1 cellular context compared by ENCODE assay signal in genomic region chr5:172770675-172771438, GRCh38.
TF ChIP-seq lines count a peak whose summit lies in the region.

Gene DUSP1, minus strand, starts transcription at chr5:172771195. Its CDS starts 243 bp downstream, at chr5:172770952.

TF ChIP-seq in HepG2, 621 proteins besides CTCF, POLR2A, EP300 and RAD21 (continued from another document and continues in another):
- TF ChIP-seq ZNF276 (CRISPR knock-in tag; IDR thresholded peaks at IDR 0.05; ENCODE audit: low read depth) (peak; percentile 76; the same call in 1 of the 2 replicates), AKAP8 (CRISPR knock-in tag; IDR thresholded peaks at IDR 0.05) (no peak), CEBPZ (IDR thresholded peaks at IDR 0.05; ENCODE audit: low read length) (no peak), FOXA3 (CRISPR knock-in tag; IDR thresholded peaks at IDR 0.05) (peak; percentile 61), CBX5 (CRISPR knock-in tag; IDR thresholded peaks at IDR 0.05; ENCODE audit: borderline replicate concordance) (0 out of 2 replicates have a peak, but pooled peaks have one; percentile 25), ZNF121 (CRISPR knock-in tag; IDR thresholded peaks at IDR 0.05) (no peak; the same call in 1 of the 2 replicates), ZNF101 (CRISPR knock-in tag; IDR thresholded peaks at IDR 0.05; ENCODE audit: borderline replicate concordance, low read depth) (no peak), ZC3H13 (CRISPR knock-in tag; IDR thresholded peaks at IDR 0.05) (peak; percentile 95), ZNF205 (CRISPR knock-in tag; IDR thresholded peaks at IDR 0.05) (no peak), SALL1 (CRISPR knock-in tag; IDR thresholded peaks at IDR 0.05) (peak; percentile 83), HDAC1 (CRISPR knock-in tag; IDR thresholded peaks at IDR 0.05) (peak; percentile 90), ZNF275 (CRISPR knock-in tag; IDR thresholded peaks at IDR 0.05; ENCODE audit: borderline replicate concordance) (peak; percentile 65; the same call in 1 of the 2 replicates), NFYB (CRISPR knock-in tag; IDR thresholded peaks at IDR 0.05) (peak; percentile 39; the same call in 1 of the 2 replicates), NPAS2 (CRISPR knock-in tag; IDR thresholded peaks at IDR 0.05; ENCODE audit: borderline replicate concordance) (no peak), HOXA5 (CRISPR knock-in tag; IDR thresholded peaks at IDR 0.05) (peak; percentile 85), ZNF639 (CRISPR knock-in tag; conservative IDR thresholded peaks at IDR 0.05) (0 out of 2 replicates have a peak, but pooled peaks have one; percentile 49), ZNF646 (CRISPR knock-in tag; IDR thresholded peaks at IDR 0.05) (no peak), ATF7-NPFF (CRISPR knock-in tag; IDR thresholded peaks at IDR 0.05; ENCODE audit: low read depth) (peak; percentile 53), ZNF10 (CRISPR knock-in tag; IDR thresholded peaks at IDR 0.05; ENCODE audit: borderline replicate concordance, low read depth) (no peak), BHLHE40 (IDR thresholded peaks at IDR 0.05; ENCODE audit: low read length) (peak; percentile 88), KDM3A (CRISPR knock-in tag; IDR thresholded peaks at IDR 0.05; ENCODE audit: low read depth) (peak; percentile 74; the same call in 1 of the 2 replicates), RARG (CRISPR knock-in tag; IDR thresholded peaks at IDR 0.05; ENCODE audit: low read depth) (no peak), HNRNPH1 (optimal IDR thresholded peaks at IDR 0.05; ENCODE audit: low read depth, low read length) (peak; percentile 77), TAF1 (CRISPR knock-in tag; IDR thresholded peaks at IDR 0.05) (peak; percentile 96), ZNF619 (CRISPR knock-in tag; IDR thresholded peaks at IDR 0.05) (no peak; the same call in 1 of the 2 replicates), LCORL (IDR thresholded peaks at IDR 0.05) (no peak), LCORL (CRISPR knock-in tag; IDR thresholded peaks at IDR 0.05) (peak; percentile 79), ZNF263 (CRISPR knock-in tag; IDR thresholded peaks at IDR 0.05) (no peak), NR2F1 (CRISPR knock-in tag; IDR thresholded peaks at IDR 0.05) (peak in 1 of 2 experiments; percentile 47; a peak in 1 of 4 replicates), HOXA3 (CRISPR knock-in tag; IDR thresholded peaks at IDR 0.05) (peak; percentile 97), RXRB (CRISPR knock-in tag; IDR thresholded peaks at IDR 0.05; ENCODE audit: borderline replicate concordance) (peak; percentile 26; the same call in 1 of the 2 replicates), SP5 (CRISPR knock-in tag; IDR thresholded peaks at IDR 0.05; ENCODE audit: borderline replicate concordance, low read depth) (peak; percentile 67), ZNF230 (CRISPR knock-in tag; IDR thresholded peaks at IDR 0.05) (peak; percentile 92), STAG1 (CRISPR knock-in tag; IDR thresholded peaks at IDR 0.05) (peak; percentile 77), RXRA (CRISPR knock-in tag; IDR thresholded peaks at IDR 0.05) (peak; percentile 47; the same call in 1 of the 2 replicates), SIX1 (CRISPR knock-in tag; IDR thresholded peaks at IDR 0.05; ENCODE audit: borderline replicate concordance) (no peak), YEATS2 (CRISPR knock-in tag; IDR thresholded peaks at IDR 0.05; ENCODE audit: borderline replicate concordance) (peak; percentile 65; the same call in 1 of the 2 replicates), ZNF235 (CRISPR knock-in tag; IDR thresholded peaks at IDR 0.05; ENCODE audit: borderline replicate concordance) (peak; percentile 19; the same call in 1 of the 2 replicates), E2F5 (CRISPR knock-in tag; conservative IDR thresholded peaks at IDR 0.05) (0 out of 2 replicates have a peak, but pooled peaks have one; percentile 17), ZNF280B (CRISPR knock-in tag; IDR thresholded peaks at IDR 0.05; ENCODE audit: borderline replicate concordance) (0 out of 2 replicates have a peak, but pooled peaks have one; percentile 28), ZNF614 (CRISPR knock-in tag; IDR thresholded peaks at IDR 0.05; ENCODE audit: borderline replicate concordance) (0 out of 2 replicates have a peak, but pooled peaks have one; percentile 47), ZSCAN25 (CRISPR knock-in tag; IDR thresholded peaks at IDR 0.05) (0 out of 2 replicates have a peak, but pooled peaks have one; percentile 9), ZFP36L1 (CRISPR knock-in tag; IDR thresholded peaks at IDR 0.05) (no peak), FOXK1 (CRISPR knock-in tag; IDR thresholded peaks at IDR 0.05; ENCODE audit: borderline replicate concordance, low read depth) (peak; percentile 82), MIER3 (CRISPR knock-in tag; IDR thresholded peaks at IDR 0.05; ENCODE audit: borderline replicate concordance) (peak; percentile 40; the same call in 1 of the 2 replicates), SNAPC2 (CRISPR knock-in tag; IDR thresholded peaks at IDR 0.05) (peak; percentile 87), MAFF (IDR thresholded peaks at IDR 0.05; ENCODE audit: low read depth, low read length) (no peak), THAP11 (CRISPR knock-in tag; IDR thresholded peaks at IDR 0.05) (peak; percentile 60), ZNF564 (CRISPR knock-in tag; IDR thresholded peaks at IDR 0.05) (peak; percentile 72; the same call in 1 of the 2 replicates), ZNF747 (CRISPR knock-in tag; IDR thresholded peaks at IDR 0.05; ENCODE audit: borderline replicate concordance) (0 out of 2 replicates have a peak, but pooled peaks have one; percentile 24), DNMT1 (CRISPR knock-in tag; IDR thresholded peaks at IDR 0.05) (peak; percentile 79), ASH2L (IDR thresholded peaks at IDR 0.05; ENCODE audit: insufficient read length, low read depth, low read length) (no peak), KMT2A (CRISPR knock-in tag; IDR thresholded peaks at IDR 0.05) (no peak; the same call in none of the 2 replicates), PAWR (CRISPR knock-in tag; IDR thresholded peaks at IDR 0.05; ENCODE audit: borderline replicate concordance) (peak; percentile 29; the same call in 1 of the 2 replicates), ZNF839 (CRISPR knock-in tag; IDR thresholded peaks at IDR 0.05; ENCODE audit: borderline replicate concordance) (peak; percentile 84; the same call in 1 of the 2 replicates)
